In the genomic region with DNA sequence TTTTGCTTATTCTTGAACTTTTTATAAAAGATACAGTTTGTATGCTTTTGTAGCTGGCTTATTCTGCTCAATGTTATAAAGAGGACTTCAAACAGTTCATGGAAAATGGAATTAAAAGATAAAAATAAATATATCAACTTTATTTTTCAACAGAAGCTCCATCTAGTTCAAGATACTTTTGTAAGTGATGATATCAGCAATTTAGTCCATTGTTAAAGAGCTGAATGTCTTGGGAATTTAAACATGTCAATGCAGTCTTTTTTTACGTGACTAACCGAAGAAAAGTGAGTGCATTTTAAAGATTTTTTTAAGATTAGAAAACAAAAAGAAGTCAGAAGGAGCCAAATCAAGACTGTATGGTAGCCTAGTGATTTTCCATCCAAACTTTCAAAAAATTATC, we compare ENCODE assay signal across 34 cellular contexts.
"Had no signal": no experiment of that assay in that cellular context is flagged by ENCODE, and none has a peak within 500 bp of the region (broad histone marks: within the 10 kb centered on the region; RNA-seq: fewer than 3 reads in every experiment).

No MANE protein-coding gene starts in this region.

- H3K27me3 ChIP-seq: adrenal gland, ascending aorta, body of pancreas, brain microvascular endothelial cell, breast epithelium, cardiac muscle cell had no signal

- H3K4me3 ChIP-seq: adrenal gland, ascending aorta, body of pancreas, breast epithelium, cardiac muscle cell had no signal

- ATAC-seq: activated naive CD4-positive, alpha-beta T cell treated with anti-CD3 and anti-CD28 coated beads, Interleukin-2, amount 50 U/mL, for 72 hours; activated naive CD8-positive, alpha-beta T cell treated with anti-CD3 and anti-CD28 coated beads, Interleukin-2, amount 50 U/mL, for 24 hours; activated T-cell treated with anti-CD3 and anti-CD28 coated beads, Interleukin-2, amount 50 U/mL, for 4 hours; activated T-cell treated with anti-CD3 and anti-CD28 coated beads, Interleukin-2, amount 50 U/mL, for 72 hours; activated T-helper 17 cell treated with anti-CD3 and anti-CD28 coated beads, Interleukin-2, amount 50 U/mL, for 72 hours; body of pancreas had no signal

- DNase-seq: activated effector memory CD4-positive, alpha-beta T cell treated with anti-CD3 and anti-CD28 coated beads, Interleukin-2, amount 50 U/mL, for 16 hours; activated effector memory CD4-positive, alpha-beta T cell treated with Interleukin-2 at 50 U/mL for 16 hours; activated gamma-delta T cell; activated gamma-delta T cell treated with Interleukin-2 at 50 U/mL for 16 hours; activated naive CD4-positive, alpha-beta T cell; activated naive CD4-positive, alpha-beta T cell treated with anti-CD3 and anti-CD28 coated beads for 36 hours; activated naive CD4-positive, alpha-beta T cell treated with anti-CD3 and anti-CD28 coated beads, Interleukin-2, amount 10 ng/mL, durations not matched to agents 7 days and 5 days; activated naive CD4-positive, alpha-beta T cell treated with anti-CD3 and anti-CD28 coated beads, Interleukin-2, amount 50 U/mL, for 16 hours; activated naive CD4-positive, alpha-beta T cell treated with Interleukin-2 at 50 U/mL for 16 hours; activated naive CD8-positive, alpha-beta T cell treated with anti-CD3 and anti-CD28 coated beads for 36 hours; activated naive CD8-positive, alpha-beta T cell treated with anti-CD3 and anti-CD28 coated beads, Interleukin-2, amount 10 ng/mL, durations not matched to agents 7 days and 5 days; activated naive CD8-positive, alpha-beta T cell treated with anti-CD3 and anti-CD28 coated beads, Interleukin-2, amount 50 U/mL, for 24 hours; activated T-cell treated with anti-CD3 and anti-CD28 coated beads, Interleukin-2, amount 50 U/mL, for 1 hour; activated T-cell treated with anti-CD3 and anti-CD28 coated beads, Interleukin-2, amount 50 U/mL, for 24 hours; activated T-cell treated with anti-CD3 and anti-CD28 coated beads, Interleukin-2, amount 50 U/mL, for 4 hours; activated T-cell treated with anti-CD3 and anti-CD28 coated beads, Interleukin-2, amount 50 U/mL, for 48 hours; activated T-cell treated with anti-CD3 and anti-CD28 coated beads, Interleukin-2, amount 50 U/mL, for 72 hours; adrenal gland; amniotic stem cell; amygdala; anterior cingulate cortex; aorta; body of pancreas; brain microvascular endothelial cell; caudate nucleus; central memory CD4-positive, alpha-beta T cell; cerebellar nuclear complex had no signal

- H3K27ac ChIP-seq: adrenal gland, ascending aorta, body of pancreas, brain microvascular endothelial cell, breast epithelium, cardiac muscle cell had no signal

- FAIRE-seq: astrocyte, bronchial epithelial cell had no signal

- H3K4me1 ChIP-seq: adrenal gland, ascending aorta, body of pancreas, breast epithelium had no signal

- H3K9me3 ChIP-seq: adrenal gland, ascending aorta, body of pancreas had no signal

- H3K36me3 ChIP-seq: adrenal gland, ascending aorta, brain microvascular endothelial cell, breast epithelium, cardiac muscle cell had no signal
